10 cellular contexts compared by ENCODE assay signal in genomic region chr5:92678576-92679105, GRCh38.
DNase-seq lines count a peak whose midpoint lies in the region; ATAC-seq and TF ChIP-seq lines count a peak whose summit lies in the region.
"Had no signal": no experiment of that assay in that cellular context is flagged by ENCODE, and none has a peak within 500 bp of the region (broad histone marks: within the 10 kb centered on the region; RNA-seq: fewer than 3 reads in every experiment).

No MANE protein-coding gene starts in this region.

- H3K9me2 ChIP-seq in PC-3 (replicated peaks; ENCODE audit: low read length), result no peaks in the 10 kb centered on the region

- no peaks in the 10 kb centered on the region for H3K36me3 Mint-ChIP-seq in immature natural killer cell

- H3K4me1 ChIP-seq in PC-3 (ENCODE audit: insufficient read depth, low read length), result no peaks in the 10 kb centered on the region

- no TSS peak for BruUV-seq in PC-3 (replicated peaks; lab: Mats Ljungman, UMichigan)

- H3K27ac Mint-ChIP-seq in immature natural killer cell, result no peak overlapping the region

- TF ChIP-seq CTCF in GM12872 (IDR thresholded peaks at IDR 0.05; ENCODE audit: insufficient read depth, low read depth, low read length) (0 out of 3 replicates have a peak, but pooled peaks have one; percentile 4), PC-3 (conservative IDR thresholded peaks at IDR 0.05; ENCODE audit: low read depth, low read length) (peak; percentile 63; the same call in 1 of the 2 replicates)

- POLR2A ChIA-PET in PC-3 (lab: Charles Lee; ENCODE audit: unreplicated experiment), result no interaction called here

- no peaks in the 10 kb centered on the region for H3K9me3 ChIP-seq in PC-3 (ENCODE audit: low read length)

- DNase-seq in PC-3 (peak; percentile 49), fibroblast of gingiva (ENCODE audit: low read depth) (peak; percentile 8), pons (ENCODE audit: low spot score) (peak; percentile 34), immature natural killer cell (no peak), NCI-H1436 (lab: John Stamatoyannopoulos, UW) (no peak)
- DNase-seq: GF-D8; stimulated activated CD4-positive, alpha-beta T cell treated with anti-CD3 and anti-CD28 coated beads, Interleukin-15, amount 100 ng/mL, for 24 hours had no signal

- intact Hi-C loops in PC-3 (cut with micrococcal nuclease), result no loop called here

- ATAC-seq in PC-3, result peak; percentile 73
- no peak for ATAC-seq in HG02840 (IDR thresholded peaks at IDR 0.05; ENCODE audit: low FRiP score, unreplicated experiment)
- ATAC-seq in GM18873 (IDR thresholded peaks at IDR 0.05; ENCODE audit: low FRiP score, unreplicated experiment), result no peak

- no peak overlapping the region for H3K9ac ChIP-seq in PC-3 (ENCODE audit: low read length)

- CTCF ChIA-PET in PC-3 (lab: Charles Lee), result interaction anchor here (0.7 kb wide), 1 partner anchor 111 kb away, joined by 3 read pairs; no protein-coding TSS in a partner anchor

- H4K20me1 ChIP-seq in PC-3 (ENCODE audit: low read length), result no peaks in the 10 kb centered on the region

- no peaks in the 10 kb centered on the region for H3K79me2 ChIP-seq in PC-3 (ENCODE audit: low read length)

- H3F3A ChIP-seq in PC-3 (ENCODE audit: low read length, unreplicated experiment), result no peaks in the 10 kb centered on the region

- no peak overlapping the region for H3K4me2 ChIP-seq in PC-3 (ENCODE audit: low read length)

- H2AFZ ChIP-seq in PC-3 (ENCODE audit: low read length), result no peak overlapping the region

- no peak overlapping the region for H3K27ac ChIP-seq in PC-3 (ENCODE audit: low read length)

- H3K36me3 ChIP-seq in PC-3 (ENCODE audit: low read depth, low read length), result no peaks in the 10 kb centered on the region

- H3K9me3 Mint-ChIP-seq in immature natural killer cell, result peaks cover 1 to 19% (median 6%) of the 10 kb centered on the region in 6 donors

- no peaks in the 10 kb centered on the region for H3K4me1 Mint-ChIP-seq in immature natural killer cell

- H3K4me3 Mint-ChIP-seq in immature natural killer cell, result no peak overlapping the region

- peaks cover 0 to 3% (median 2%) of the 10 kb centered on the region in 3 donors for H3K27me3 Mint-ChIP-seq in immature natural killer cell (ENCODE audit: low read depth in 3 of 3)

- no peaks in the 10 kb centered on the region for H3K27me3 ChIP-seq in PC-3 (ENCODE audit: low read length)

- no peak overlapping the region for H3K4me3 ChIP-seq in PC-3 (ENCODE audit: low read length)

Comparison
In these comparisons a context has a peak if more than half of its experiments do, and no peak if none do; other contexts are left out.
1. DNase-seq: peak in PC-3 (single experiment), fibroblast of gingiva (single experiment) and pons (single experiment); none in immature natural killer cell (0 of 3) and NCI-H1436 (single experiment).